9 cellular contexts compared by ENCODE assay signal in genomic region chr11:9687736-9688494, GRCh38. TPM values are rescaled to one million over a fixed set of nuclear protein-coding genes. Genes with fewer than 3 reads are reported as not detected.
DNase-seq lines count a peak whose midpoint lies in the region; ATAC-seq and TF ChIP-seq lines count a peak whose summit lies in the region.
"Had no signal": no experiment of that assay in that cellular context is flagged by ENCODE, and none has a peak within 500 bp of the region (broad histone marks: within the 10 kb centered on the region; RNA-seq: fewer than 3 reads in every experiment).

No MANE protein-coding gene starts in this region.

- H3K4me3 Mint-ChIP-seq in activated T-helper 1 cell treated with anti-CD3 and anti-CD28 coated beads, Interleukin-12 subunit alpha, Interleukin-12 subunit beta, Interleukin-2, Interleukin-4 antibody, amounts not matched to agents 30 ng/mL and 10 ng/mL and 1 ng/mL, durations not matched to agents 14 hours and 24 hours and 36 hours, result no peak overlapping the region
- H3K4me3 Mint-ChIP-seq: activated CD8-positive, alpha-beta memory T cell treated with anti-CD3 and anti-CD28 coated beads, Interleukin-2, amount 10 ng/mL, durations not matched to agents 7 days and 5 days had no signal

- peaks cover 0 to 5% of the 10 kb centered on the region in 2 donors for H3K36me3 ChIP-seq in ascending aorta
- H3K36me3 ChIP-seq in thymus (ENCODE audit: control insufficient read depth, insufficient read depth), result no peaks in the 10 kb centered on the region

- no peaks in the 10 kb centered on the region for H3K9me3 Mint-ChIP-seq in activated T-helper 1 cell treated with anti-CD3 and anti-CD28 coated beads, Interleukin-12 subunit alpha, Interleukin-12 subunit beta, Interleukin-2, Interleukin-4 antibody, amounts not matched to agents 30 ng/mL and 10 ng/mL and 1 ng/mL, durations not matched to agents 14 hours and 24 hours and 36 hours

- no peaks in the 10 kb centered on the region for H3K27me3 ChIP-seq in ascending aorta
- H3K27me3 ChIP-seq in thymus (ENCODE audit: control insufficient read depth, insufficient read depth), result no peaks in the 10 kb centered on the region

- 94% methylated on average over 2 of the region's 2 CpGs for WGBS in thymus

- ATAC-seq in GM21528 (IDR thresholded peaks at IDR 0.05; ENCODE audit: low FRiP score, unreplicated experiment), result no peak
- ATAC-seq: activated CD8-positive, alpha-beta memory T cell treated with anti-CD3 and anti-CD28 coated beads, Interleukin-2, amount 10 ng/mL, durations not matched to agents 7 days and 5 days had no signal

- no peaks in the 10 kb centered on the region for H3K36me3 Mint-ChIP-seq in activated T-helper 1 cell treated with anti-CD3 and anti-CD28 coated beads, Interleukin-12 subunit alpha, Interleukin-12 subunit beta, Interleukin-2, Interleukin-4 antibody, amounts not matched to agents 30 ng/mL and 10 ng/mL and 1 ng/mL, durations not matched to agents 14 hours and 24 hours and 36 hours (ENCODE audit: low read depth)
- H3K36me3 Mint-ChIP-seq: activated CD8-positive, alpha-beta memory T cell treated with anti-CD3 and anti-CD28 coated beads, Interleukin-2, amount 10 ng/mL, durations not matched to agents 7 days and 5 days had no signal

- peaks cover 8% of the 10 kb centered on the region for H3K27me3 Mint-ChIP-seq in activated T-helper 1 cell treated with anti-CD3 and anti-CD28 coated beads, Interleukin-12 subunit alpha, Interleukin-12 subunit beta, Interleukin-2, Interleukin-4 antibody, amounts not matched to agents 30 ng/mL and 10 ng/mL and 1 ng/mL, durations not matched to agents 14 hours and 24 hours and 36 hours (ENCODE audit: insufficient read depth)
- H3K27me3 Mint-ChIP-seq: activated CD8-positive, alpha-beta memory T cell treated with anti-CD3 and anti-CD28 coated beads, Interleukin-2, amount 10 ng/mL, durations not matched to agents 7 days and 5 days had no signal

- TF ChIP-seq CTCF in ascending aorta (IDR thresholded peaks at IDR 0.05), result no peak

- DNase-seq in M059J (ENCODE audit: low read depth), result peak; percentile 50
- DNase-seq in ascending aorta (ENCODE audit: low spot score in 2 of 2), result no peak
- DNase-seq in iris pigment epithelial cell (ENCODE audit: low read depth), result peak; percentile 46
- DNase-seq in activated T-helper 1 cell treated with anti-CD3 and anti-CD28 coated beads, Interleukin-12 subunit alpha, Interleukin-12 subunit beta, Interleukin-2, Interleukin-4 antibody, amounts not matched to agents 30 ng/mL and 10 ng/mL and 1 ng/mL, durations not matched to agents 14 hours and 24 hours and 36 hours (ENCODE audit: low spot score), result no peak
- no peak for DNase-seq in NOMO-1 (lab: John Stamatoyannopoulos, UW; ENCODE audit: unreplicated experiment in 2 of 2)
- DNase-seq: activated CD8-positive, alpha-beta memory T cell treated with anti-CD3 and anti-CD28 coated beads, Interleukin-2, amount 10 ng/mL, durations not matched to agents 7 days and 5 days had no signal

- H3K27ac ChIP-seq in ascending aorta (peak overlapping the region; percentile 79 to 83), thymus (ENCODE audit: low read depth) (peak overlapping the region; percentile 40)
- H3K27ac ChIP-seq: RWPE1 had no signal

- intact Hi-C loops in ascending aorta (cut with DNase I), result no loop called here
- intact Hi-C loops in activated T-helper 1 cell treated with anti-CD3 and anti-CD28 coated beads, Interleukin-12 subunit alpha, Interleukin-12 subunit beta, Interleukin-2, Interleukin-4 antibody, amounts not matched to agents 30 ng/mL and 10 ng/mL and 1 ng/mL, durations not matched to agents 14 hours and 24 hours and 36 hours (cut with micrococcal nuclease), result no loop called here

- peaks cover 10 to 39% of the 10 kb centered on the region in 2 donors for H3K4me1 ChIP-seq in ascending aorta
- H3K4me1 ChIP-seq in thymus (ENCODE audit: control insufficient read depth, insufficient read depth, low read length), result no peaks in the 10 kb centered on the region

- no peak overlapping the region for H3K4me3 ChIP-seq in ascending aorta
- no peak overlapping the region for H3K4me3 ChIP-seq in thymus (ENCODE audit: low read length)

- no peaks in the 10 kb centered on the region for H3K4me1 Mint-ChIP-seq in activated T-helper 1 cell treated with anti-CD3 and anti-CD28 coated beads, Interleukin-12 subunit alpha, Interleukin-12 subunit beta, Interleukin-2, Interleukin-4 antibody, amounts not matched to agents 30 ng/mL and 10 ng/mL and 1 ng/mL, durations not matched to agents 14 hours and 24 hours and 36 hours (ENCODE audit: low read depth)
- H3K4me1 Mint-ChIP-seq: activated CD8-positive, alpha-beta memory T cell treated with anti-CD3 and anti-CD28 coated beads, Interleukin-2, amount 10 ng/mL, durations not matched to agents 7 days and 5 days had no signal

- H3K9me3 ChIP-seq in ascending aorta, result no peaks in the 10 kb centered on the region
- no peaks in the 10 kb centered on the region for H3K9me3 ChIP-seq in thymus (ENCODE audit: control insufficient read depth)

- no peak overlapping the region for H3K27ac Mint-ChIP-seq in activated T-helper 1 cell treated with anti-CD3 and anti-CD28 coated beads, Interleukin-12 subunit alpha, Interleukin-12 subunit beta, Interleukin-2, Interleukin-4 antibody, amounts not matched to agents 30 ng/mL and 10 ng/mL and 1 ng/mL, durations not matched to agents 14 hours and 24 hours and 36 hours
- H3K27ac Mint-ChIP-seq: activated CD8-positive, alpha-beta memory T cell treated with anti-CD3 and anti-CD28 coated beads, Interleukin-2, amount 10 ng/mL, durations not matched to agents 7 days and 5 days had no signal

RNA-seq across cellular contexts. Expression of gene SWAP70, which starts 24.0 kb away (rescaled TPM):
- 22.4 and 31.9 TPM in 2 replicates for total RNA-seq in M059J (2014; rRNA removed; shearing (Covaris generic))
- total RNA-seq in ascending aorta, result 40.1 TPM
- polyA plus RNA-seq in thymus, result 17.8 TPM
- total RNA-seq in activated T-helper 1 cell treated with anti-CD3 and anti-CD28 coated beads, Interleukin-12 subunit alpha, Interleukin-12 subunit beta, Interleukin-2, Interleukin-4 antibody, amounts not matched to agents 30 ng/mL and 10 ng/mL and 1 ng/mL, durations not matched to agents 14 hours and 24 hours and 36 hours, result 6.3 and 8.5 TPM in 2 replicates

Comparison
In these comparisons a context has a peak if more than half of its experiments do, and no peak if none do; other contexts are left out.
1. DNase-seq: peak in M059J (single experiment) and iris pigment epithelial cell (single experiment); none in ascending aorta (0 of 2), activated T-helper 1 cell treated with anti-CD3 and anti-CD28 coated beads, Interleukin-12 subunit alpha, Interleukin-12 subunit beta, Interleukin-2, Interleukin-4 antibody, amounts not matched to agents 30 ng/mL and 10 ng/mL and 1 ng/mL, durations not matched to agents 14 hours and 24 hours and 36 hours (single experiment) and NOMO-1 (0 of 2).